ENCODE assay signal across 9 cellular contexts in the genomic region with DNA sequence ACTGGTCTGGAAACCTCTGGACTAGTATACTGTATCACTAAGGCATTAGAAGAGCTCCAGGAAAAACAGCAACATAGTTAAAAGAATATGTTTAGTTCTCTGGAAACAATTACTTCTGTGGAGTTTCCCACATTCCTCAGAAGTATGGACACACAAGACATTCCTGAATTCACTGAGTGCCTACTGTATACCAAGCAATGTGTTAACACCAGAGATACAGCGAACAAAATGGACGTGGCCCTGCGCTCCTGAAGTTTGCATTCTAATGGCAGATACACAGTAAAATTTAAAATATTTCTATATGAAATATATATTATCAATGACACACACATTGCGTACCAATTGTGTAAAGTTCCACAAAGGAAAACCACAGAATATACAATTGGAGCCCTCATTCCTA. TPM values are rescaled to one million over a fixed set of nuclear protein-coding genes. Genes with fewer than 3 reads are reported as not detected.
DNase-seq lines count a peak whose midpoint lies in the region; ATAC-seq and TF ChIP-seq lines count a peak whose summit lies in the region.
"Had no signal": no experiment of that assay in that cellular context is flagged by ENCODE, and none has a peak within 500 bp of the region (broad histone marks: within the 10 kb centered on the region; RNA-seq: fewer than 3 reads in every experiment).

No MANE protein-coding gene starts in this region.

- peaks cover 9 to 20% of the 10 kb centered on the region in 2 experiments for H3K4me1 ChIP-seq in HCT116 (ENCODE audit: control insufficient read depth in 1 of 2, insufficient read depth in 2 of 2, low read length in 2 of 2)
- peaks cover 0 to 36% (median 0%) of the 10 kb centered on the region in 3 donors for H3K4me1 ChIP-seq in gastroesophageal sphincter
- H3K4me1 ChIP-seq in skeletal muscle satellite cell (ENCODE audit: control insufficient read depth, insufficient read depth, low read length) = peaks cover 12% of the 10 kb centered on the region

- H3K4me2 ChIP-seq in HCT116 (ENCODE audit: low read length) (peak overlapping the region; percentile 93), skeletal muscle satellite cell (ENCODE audit: low read length) (peak overlapping the region; percentile 87)

- no peaks in the 10 kb centered on the region for H3K9me2 ChIP-seq in HCT116 (ENCODE audit: insufficient read depth)

- no peaks in the 10 kb centered on the region for H4K20me1 ChIP-seq in HCT116 (ENCODE audit: insufficient read depth)

- CTCF ChIA-PET in HCT116 (lab: Charles Lee) = interaction anchor here (1.2 to 1.7 kb wide), 2 partner anchors 27 to 101 kb away, joined by 7 to 12 read pairs; no protein-coding TSS in a partner anchor

- H2AFZ ChIP-seq in HCT116 (ENCODE audit: low read depth, low read length, poor library complexity, severe bottlenecking) = no peak overlapping the region

- intact Hi-C loops in HCT116 (cut with micrococcal nuclease) = no loop called here

- no peak for TF ChIP-seq CTCF in HCT116 (IDR thresholded peaks at IDR 0.05 in 2 of 3, conservative IDR thresholded peaks at IDR 0.05 in 1 of 3; ENCODE audit: borderline replicate concordance in 1 of 3, insufficient read depth in 1 of 3, low read depth in 2 of 3, low read length in 2 of 3)
- no peak for TF ChIP-seq CTCF in VCaP (conservative IDR thresholded peaks at IDR 0.05)
- no peak for TF ChIP-seq CTCF in gastroesophageal sphincter (IDR thresholded peaks at IDR 0.05)

- ATAC-seq in HCT116 (no peak), gastroesophageal sphincter (no peak), GM18909 (IDR thresholded peaks at IDR 0.05; ENCODE audit: poor library complexity, unreplicated experiment) (no peak), HG03159 (IDR thresholded peaks at IDR 0.05; ENCODE audit: unreplicated experiment) (no peak)

- no peaks in the 10 kb centered on the region for H3K27me3 ChIP-seq in HCT116 (ENCODE audit: insufficient read depth, low read length)
- no peaks in the 10 kb centered on the region for H3K27me3 ChIP-seq in gastroesophageal sphincter
- peaks cover 7% of the 10 kb centered on the region for H3K27me3 ChIP-seq in skeletal muscle satellite cell (ENCODE audit: control insufficient read depth, insufficient read depth, low read length)

- H3K9me3 ChIP-seq in HCT116 (ENCODE audit: control insufficient read depth in 1 of 2, insufficient read depth in 1 of 2, low read depth in 1 of 2, low read length in 2 of 2) (no peaks in the 10 kb centered on the region), gastroesophageal sphincter (no peaks in the 10 kb centered on the region), skeletal muscle satellite cell (replicated peaks; ENCODE audit: low read length) (no peaks in the 10 kb centered on the region)

- TF ChIP-seq POLR2A in HCT116 (IDR thresholded peaks at IDR 0.05; ENCODE audit: borderline replicate concordance, extremely low read depth, insufficient read depth, insufficient read length) = no peak
- TF ChIP-seq POLR2A in gastroesophageal sphincter (IDR thresholded peaks at IDR 0.05) = no peak

- H3K79me2 ChIP-seq in HCT116 (ENCODE audit: insufficient read depth, low read length) = peaks cover 21% of the 10 kb centered on the region

- RAD21 ChIA-PET in HCT116 (lab: Charles Lee; ENCODE audit: low non-redundant PET in 1 of 2, low total read pairs in 2 of 2, uncharacterized antibody in 2 of 2, unreplicated experiment in 2 of 2) = no interaction called here

- DNase-seq in HCT116 (ENCODE audit: low read depth, low spot score) (no peak), NCI-H524 treated with DMSO at 0.1 percent for 48 hours (lab: John Stamatoyannopoulos, UW) (no peak), NCI-H446 (lab: John Stamatoyannopoulos, UW) (no peak)

- no peak for TF ChIP-seq EP300 in gastroesophageal sphincter (IDR thresholded peaks at IDR 0.05)

- H3K36me3 ChIP-seq in HCT116 (ENCODE audit: control insufficient read depth in 1 of 2, insufficient read depth in 2 of 2, low read length in 2 of 2) (peaks cover 11 to 17% of the 10 kb centered on the region in 2 experiments; a peak in 2 of 4 replicates), gastroesophageal sphincter (peaks cover 3 to 29% of the 10 kb centered on the region in 2 donors), skeletal muscle satellite cell (ENCODE audit: insufficient read depth, low read length) (peaks cover 7% of the 10 kb centered on the region)

- H3K4me3 ChIP-seq in HCT116 (replicated peaks in 1 of 2; ENCODE audit: low read depth in 1 of 2, low read length in 2 of 2) (peak overlapping the region; percentile 74 to 82), gastroesophageal sphincter (peak overlapping the region; percentile 73 to 74), skeletal muscle satellite cell (ENCODE audit: low read length) (peak overlapping the region; percentile 87)

- H3K9ac ChIP-seq in HCT116 (ENCODE audit: low read length) = peak overlapping the region; percentile 88
- H3K9ac ChIP-seq in skeletal muscle satellite cell (ENCODE audit: low read depth, low read length) = peak overlapping the region; percentile 84

- no peak for TF ChIP-seq RAD21 in HCT116 (IDR thresholded peaks at IDR 0.05; ENCODE audit: low read depth)

- 65 to 68% methylated on average over 4 of the region's 4 CpGs for WGBS in gastroesophageal sphincter (ENCODE audit: low coverage in 1 of 2), 2 donors

- H3K27ac ChIP-seq in HCT116 (ENCODE audit: low read depth, low read length) (peak overlapping the region; percentile 75; the same call in 1 of the 2 replicates), VCaP (peak overlapping the region; percentile 94), gastroesophageal sphincter (peak overlapping the region in 2 of 4 donors; percentile 83 to 90)

- POLR2A ChIA-PET in HCT116 (lab: Charles Lee) = interaction anchor here (1.4 kb wide), 1 partner anchor 26 kb away, joined by 5 read pairs; no protein-coding TSS in a partner anchor

- no TSS peak for BruUV-seq in HCT116 (replicated peaks; lab: Mats Ljungman, UMichigan)

TF ChIP-seq in HCT116, 20 proteins besides CTCF, POLR2A, EP300 and RAD21 (continues in another document):
- TF ChIP-seq ZNF274 (IDR thresholded peaks at IDR 0.05; ENCODE audit: low read depth, low read length) (no peak), ATF3 (IDR thresholded peaks at IDR 0.05) (no peak), YY1 (IDR thresholded peaks at IDR 0.05; ENCODE audit: extremely low read depth, insufficient replicate concordance, low read depth, low read length) (no peak), SRF (IDR thresholded peaks at IDR 0.05; ENCODE audit: low read depth) (no peak), TCF7L2 (IDR thresholded peaks at IDR 0.05; ENCODE audit: borderline replicate concordance, extremely low read depth, insufficient read depth, insufficient read length) (no peak), MAX (IDR thresholded peaks at IDR 0.05) (no peak), EZH2phosphoT487 (IDR thresholded peaks at IDR 0.05; ENCODE audit: borderline replicate concordance) (no peak), JUND (IDR thresholded peaks at IDR 0.05) (no peak), EZH2 (IDR thresholded peaks at IDR 0.05) (no peak), ZFX (IDR thresholded peaks at IDR 0.05) (no peak)
- TF ChIP-seq, protein P1, sequence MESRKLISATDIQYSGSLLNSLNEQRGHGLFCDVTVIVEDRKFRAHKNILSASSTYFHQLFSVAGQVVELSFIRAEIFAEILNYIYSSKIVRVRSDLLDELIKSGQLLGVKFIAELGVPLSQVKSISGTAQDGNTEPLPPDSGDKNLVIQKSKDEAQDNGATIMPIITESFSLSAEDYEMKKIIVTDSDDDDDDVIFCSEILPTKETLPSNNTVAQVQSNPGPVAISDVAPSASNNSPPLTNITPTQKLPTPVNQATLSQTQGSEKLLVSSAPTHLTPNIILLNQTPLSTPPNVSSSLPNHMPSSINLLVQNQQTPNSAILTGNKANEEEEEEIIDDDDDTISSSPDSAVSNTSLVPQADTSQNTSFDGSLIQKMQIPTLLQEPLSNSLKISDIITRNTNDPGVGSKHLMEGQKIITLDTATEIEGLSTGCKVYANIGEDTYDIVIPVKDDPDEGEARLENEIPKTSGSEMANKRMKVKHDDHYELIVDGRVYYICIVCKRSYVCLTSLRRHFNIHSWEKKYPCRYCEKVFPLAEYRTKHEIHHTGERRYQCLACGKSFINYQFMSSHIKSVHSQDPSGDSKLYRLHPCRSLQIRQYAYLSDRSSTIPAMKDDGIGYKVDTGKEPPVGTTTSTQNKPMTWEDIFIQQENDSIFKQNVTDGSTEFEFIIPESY (IDR thresholded peaks at IDR 0.05; ENCODE audit: extremely low read depth, insufficient replicate concordance, low read length) = no peak

RNA-seq across cellular contexts. Expression of gene ANGEL1, which starts 1.1 kb away (rescaled TPM):
- total RNA-seq in HCT116 (2021; ENCODE audit: unreplicated experiment) (20.6 TPM), gastroesophageal sphincter (10 to 100 TPM in 2 of 4 donors, 1 to 10 TPM in 2; 9.0 to 27.5 (median 12.2) TPM)
- polyA plus RNA-seq in HCT116 (2012) = 11.5 and 13.0 TPM in 2 replicates
- total RNA-seq in skeletal muscle satellite cell (2012; rRNA removed) = 7.0 and 10.1 TPM in 2 replicates

RNA-seq across cellular contexts. Expression of gene LRRC74A, which starts 14.6 kb away (rescaled TPM):
- total RNA-seq in HCT116 (2021; ENCODE audit: unreplicated experiment) (not detected), gastroesophageal sphincter (not detected)
- polyA plus RNA-seq in HCT116 (2012) = not detected in 2 replicates
- not detected in 2 replicates for total RNA-seq in skeletal muscle satellite cell (2012; rRNA removed)
- total RNA-seq: left lobe of liver had no signal

RNA-seq across cellular contexts. Expression of gene VASH1, which starts 50.3 kb away (rescaled TPM):
- total RNA-seq in HCT116 (2021; ENCODE audit: unreplicated experiment) (13.3 TPM), gastroesophageal sphincter (10 to 100 TPM in 2 of 4 donors, 1 to 10 TPM in 2; 4.3 to 12.8 (median 9.9) TPM)
- polyA plus RNA-seq in HCT116 (2012) = 6.8 and 9.3 TPM in 2 replicates
- 2.8 and 4.2 TPM in 2 replicates for total RNA-seq in skeletal muscle satellite cell (2012; rRNA removed)
